Comparison of ENCODE assay signal across 1 cellular context in the genomic region with DNA sequence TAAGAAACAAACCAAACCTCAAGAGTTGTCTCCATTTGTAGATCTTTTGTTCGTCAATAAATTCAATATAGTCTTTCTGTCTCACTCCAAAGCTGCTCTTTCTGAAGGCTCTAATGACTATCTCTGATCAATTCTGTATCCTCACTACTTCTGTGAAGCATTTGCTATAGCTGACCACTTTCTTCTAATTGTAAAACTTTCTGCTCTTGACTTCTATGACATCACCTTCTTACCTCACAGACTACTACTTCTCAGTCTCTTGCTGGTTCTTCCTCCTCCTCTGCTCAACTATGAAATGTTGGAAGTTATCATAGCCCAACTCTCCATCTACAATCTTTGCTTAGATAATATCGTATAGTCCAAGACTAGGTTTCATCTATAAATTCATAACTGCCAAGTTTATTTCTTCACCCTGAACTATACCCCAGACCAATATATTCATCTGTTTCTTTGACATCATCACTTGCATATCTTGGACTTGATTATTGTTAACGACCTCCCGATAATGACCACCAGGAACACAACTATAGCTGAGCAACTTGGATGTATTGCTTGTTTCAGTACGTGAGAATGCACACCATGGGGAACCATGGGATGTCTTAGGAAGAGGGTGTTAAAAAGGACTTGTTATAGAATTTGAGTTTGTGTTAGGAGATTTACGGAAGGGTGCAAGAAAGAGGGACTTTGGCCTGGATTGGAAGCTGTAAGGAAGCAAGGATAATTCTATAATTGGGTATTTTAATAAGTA.
A peak's percentile ranks its signal among the peaks of the same experiment; 100 is the strongest.
TF ChIP-seq lines count a peak whose summit lies in the region.

No MANE protein-coding gene starts in this region.

TF ChIP-seq in HepG2, 621 proteins besides CTCF, POLR2A, EP300 and RAD21 (continued from another document and continues in another):
- TF ChIP-seq, protein P1, sequence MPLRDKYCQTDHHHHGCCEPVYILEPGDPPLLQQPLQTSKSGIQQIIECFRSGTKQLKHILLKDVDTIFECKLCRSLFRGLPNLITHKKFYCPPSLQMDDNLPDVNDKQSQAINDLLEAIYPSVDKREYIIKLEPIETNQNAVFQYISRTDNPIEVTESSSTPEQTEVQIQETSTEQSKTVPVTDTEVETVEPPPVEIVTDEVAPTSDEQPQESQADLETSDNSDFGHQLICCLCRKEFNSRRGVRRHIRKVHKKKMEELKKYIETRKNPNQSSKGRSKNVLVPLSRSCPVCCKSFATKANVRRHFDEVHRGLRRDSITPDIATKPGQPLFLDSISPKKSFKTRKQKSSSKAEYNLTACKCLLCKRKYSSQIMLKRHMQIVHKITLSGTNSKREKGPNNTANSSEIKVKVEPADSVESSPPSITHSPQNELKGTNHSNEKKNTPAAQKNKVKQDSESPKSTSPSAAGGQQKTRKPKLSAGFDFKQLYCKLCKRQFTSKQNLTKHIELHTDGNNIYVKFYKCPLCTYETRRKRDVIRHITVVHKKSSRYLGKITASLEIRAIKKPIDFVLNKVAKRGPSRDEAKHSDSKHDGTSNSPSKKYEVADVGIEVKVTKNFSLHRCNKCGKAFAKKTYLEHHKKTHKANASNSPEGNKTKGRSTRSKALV (CRISPR knock-in tag; IDR thresholded peaks at IDR 0.05): no peak
- no peak for TF ChIP-seq PAF1 (CRISPR knock-in tag; IDR thresholded peaks at IDR 0.05)
- TF ChIP-seq, protein P2, sequence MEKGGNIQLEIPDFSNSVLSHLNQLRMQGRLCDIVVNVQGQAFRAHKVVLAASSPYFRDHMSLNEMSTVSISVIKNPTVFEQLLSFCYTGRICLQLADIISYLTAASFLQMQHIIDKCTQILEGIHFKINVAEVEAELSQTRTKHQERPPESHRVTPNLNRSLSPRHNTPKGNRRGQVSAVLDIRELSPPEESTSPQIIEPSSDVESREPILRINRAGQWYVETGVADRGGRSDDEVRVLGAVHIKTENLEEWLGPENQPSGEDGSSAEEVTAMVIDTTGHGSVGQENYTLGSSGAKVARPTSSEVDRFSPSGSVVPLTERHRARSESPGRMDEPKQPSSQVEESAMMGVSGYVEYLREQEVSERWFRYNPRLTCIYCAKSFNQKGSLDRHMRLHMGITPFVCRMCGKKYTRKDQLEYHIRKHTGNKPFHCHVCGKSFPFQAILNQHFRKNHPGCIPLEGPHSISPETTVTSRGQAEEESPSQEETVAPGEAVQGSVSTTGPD (CRISPR knock-in tag; IDR thresholded peaks at IDR 0.05): no peak
- TF ChIP-seq ZNF318 (CRISPR knock-in tag; IDR thresholded peaks at IDR 0.05): no peak
- no peak for TF ChIP-seq ADNP (CRISPR knock-in tag; IDR thresholded peaks at IDR 0.05)
- TF ChIP-seq ZKSCAN5 (CRISPR knock-in tag; IDR thresholded peaks at IDR 0.05): no peak
- no peak for TF ChIP-seq AGO2 (optimal IDR thresholded peaks at IDR 0.05; ENCODE audit: low read depth, low read length)
- no peak for TF ChIP-seq NKX3-1 (CRISPR knock-in tag; IDR thresholded peaks at IDR 0.05)
- no peak for TF ChIP-seq MED8 (CRISPR knock-in tag; IDR thresholded peaks at IDR 0.05; ENCODE audit: insufficient replicate concordance)
- peak; percentile 76 for TF ChIP-seq KAT2B (IDR thresholded peaks at IDR 0.05; ENCODE audit: borderline replicate concordance, low read depth, low read length)
- no peak for TF ChIP-seq NFATC3 (CRISPR knock-in tag; IDR thresholded peaks at IDR 0.05)
- TF ChIP-seq ZNF777 (CRISPR knock-in tag; IDR thresholded peaks at IDR 0.05): no peak
- TF ChIP-seq ATF1 (CRISPR knock-in tag; IDR thresholded peaks at IDR 0.05): no peak
- TF ChIP-seq ZNF790 (CRISPR knock-in tag; IDR thresholded peaks at IDR 0.05; ENCODE audit: borderline replicate concordance): no peak
- no peak for TF ChIP-seq ZSCAN25 (CRISPR knock-in tag; IDR thresholded peaks at IDR 0.05)
- no peak for TF ChIP-seq ZFP62 (CRISPR knock-in tag; IDR thresholded peaks at IDR 0.05)
- no peak for TF ChIP-seq HMGXB3 (CRISPR knock-in tag; IDR thresholded peaks at IDR 0.05; ENCODE audit: borderline replicate concordance)
- no peak for TF ChIP-seq ETV5 (CRISPR knock-in tag; IDR thresholded peaks at IDR 0.05; ENCODE audit: borderline replicate concordance)
- no peak for TF ChIP-seq GATA4 (IDR thresholded peaks at IDR 0.05; ENCODE audit: borderline replicate concordance, low read depth)
- TF ChIP-seq DNMT3B (CRISPR knock-in tag; conservative IDR thresholded peaks at IDR 0.05): no peak
- TF ChIP-seq ZKSCAN1 (IDR thresholded peaks at IDR 0.05; ENCODE audit: low read length): no peak
- peak; percentile 91 for TF ChIP-seq ATF7 (IDR thresholded peaks at IDR 0.05)
- no peak for TF ChIP-seq ATF7 (CRISPR knock-in tag; IDR thresholded peaks at IDR 0.05)
- TF ChIP-seq, protein P3, sequence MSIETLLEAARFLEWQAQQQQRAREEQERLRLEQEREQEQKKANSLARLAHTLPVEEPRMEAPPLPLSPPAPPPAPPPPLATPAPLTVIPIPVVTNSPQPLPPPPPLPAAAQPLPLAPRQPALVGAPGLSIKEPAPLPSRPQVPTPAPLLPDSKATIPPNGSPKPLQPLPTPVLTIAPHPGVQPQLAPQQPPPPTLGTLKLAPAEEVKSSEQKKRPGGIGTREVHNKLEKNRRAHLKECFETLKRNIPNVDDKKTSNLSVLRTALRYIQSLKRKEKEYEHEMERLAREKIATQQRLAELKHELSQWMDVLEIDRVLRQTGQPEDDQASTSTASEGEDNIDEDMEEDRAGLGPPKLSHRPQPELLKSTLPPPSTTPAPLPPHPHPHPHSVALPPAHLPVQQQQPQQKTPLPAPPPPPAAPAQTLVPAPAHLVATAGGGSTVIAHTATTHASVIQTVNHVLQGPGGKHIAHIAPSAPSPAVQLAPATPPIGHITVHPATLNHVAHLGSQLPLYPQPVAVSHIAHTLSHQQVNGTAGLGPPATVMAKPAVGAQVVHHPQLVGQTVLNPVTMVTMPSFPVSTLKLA (IDR thresholded peaks at IDR 0.05): no peak
- TF ChIP-seq GTF2F1 (IDR thresholded peaks at IDR 0.05; ENCODE audit: low read length): no peak
- TF ChIP-seq ZNF3 (CRISPR knock-in tag; IDR thresholded peaks at IDR 0.05): no peak
- no peak for TF ChIP-seq CBX1 (IDR thresholded peaks at IDR 0.05; ENCODE audit: low read depth)
- TF ChIP-seq ZBTB3 (CRISPR knock-in tag; IDR thresholded peaks at IDR 0.05; ENCODE audit: borderline replicate concordance, low read depth): no peak
- TF ChIP-seq MIER3 (CRISPR knock-in tag; IDR thresholded peaks at IDR 0.05; ENCODE audit: borderline replicate concordance): no peak
- no peak for TF ChIP-seq PAXIP1 (CRISPR knock-in tag; conservative IDR thresholded peaks at IDR 0.05)
- no peak for TF ChIP-seq ZNF792 (CRISPR knock-in tag; IDR thresholded peaks at IDR 0.05)
- no peak for TF ChIP-seq SAFB2 (CRISPR knock-in tag; IDR thresholded peaks at IDR 0.05; ENCODE audit: borderline replicate concordance, low read depth)
